In the genomic region with DNA sequence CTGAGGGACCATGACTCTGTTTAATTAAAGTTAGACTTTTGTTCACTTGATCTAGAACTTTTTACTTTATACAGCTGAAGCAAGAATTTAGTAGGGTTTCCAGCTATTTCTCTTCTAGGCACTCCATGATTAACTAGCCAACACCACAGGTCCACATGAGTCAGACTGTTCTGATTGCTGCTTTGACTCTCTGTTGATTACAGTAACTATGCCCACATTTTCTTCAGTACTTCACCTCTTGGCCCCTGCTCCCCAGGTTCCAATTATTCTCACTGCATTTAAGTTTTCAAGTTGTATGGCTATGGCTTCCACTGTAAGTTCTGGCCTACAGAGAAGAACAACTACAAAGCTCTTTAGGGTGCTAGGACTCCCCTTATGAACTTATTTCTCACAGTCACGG, we compare ENCODE assay signal across 23 cellular contexts.
DNase-seq lines count a peak whose midpoint lies in the region; ATAC-seq, FAIRE-seq and TF ChIP-seq lines count a peak whose summit lies in the region.
"Had no signal": no experiment of that assay in that cellular context is flagged by ENCODE, and none has a peak within 500 bp of the region (broad histone marks: within the 10 kb centered on the region; RNA-seq: fewer than 3 reads in every experiment).

No MANE protein-coding gene starts in this region.

- H3K4me3 ChIP-seq in astrocyte (ENCODE audit: insufficient read depth, low read depth, low read length) (no peak overlapping the region), epithelial cell of esophagus (ENCODE audit: low read length) (no peak overlapping the region), heart left ventricle (no peak overlapping the region)
- H3K4me3 ChIP-seq: A549, GM23338, HAP-1 had no signal

- H3K27me3 Mint-ChIP-seq in astrocyte (ENCODE audit: low read depth, unreplicated experiment) = no peaks in the 10 kb centered on the region
- H3K27me3 Mint-ChIP-seq: CD4-positive, alpha-beta memory T cell had no signal

- H3K27ac Mint-ChIP-seq in astrocyte (ENCODE audit: unreplicated experiment) = peak overlapping the region; percentile 12
- H3K27ac Mint-ChIP-seq: CD4-positive, alpha-beta memory T cell; GM23338; HFFc6 had no signal

- H3K4me1 ChIP-seq in astrocyte (ENCODE audit: insufficient read depth, low read length) (no peaks in the 10 kb centered on the region), heart left ventricle (no peaks in the 10 kb centered on the region)
- H3K4me1 ChIP-seq: HAP-1 had no signal

- intact Hi-C loops in heart left ventricle (cut with DNase I) = no loop called here

- H3K9ac ChIP-seq in astrocyte (ENCODE audit: low read length) = no peak overlapping the region
- H3K9ac ChIP-seq: SK-N-SH had no signal

- no peak overlapping the region for H3K27ac ChIP-seq in astrocyte (ENCODE audit: low read depth, low read length)
- H3K27ac ChIP-seq in heart left ventricle = no peak overlapping the region
- H3K27ac ChIP-seq: A549 had no signal

- no peak overlapping the region for H2AFZ ChIP-seq in astrocyte (ENCODE audit: low read depth, low read length)
- H2AFZ ChIP-seq: GM23338 had no signal

- no peaks in the 10 kb centered on the region for H3K36me3 Mint-ChIP-seq in astrocyte (ENCODE audit: low read depth, unreplicated experiment)
- H3K36me3 Mint-ChIP-seq: CD4-positive, alpha-beta memory T cell had no signal

- no peak for FAIRE-seq in astrocyte (lab: Jason Lieb, UNC)
- FAIRE-seq: A549, GM18507 had no signal

- H3K4me3 Mint-ChIP-seq in astrocyte (ENCODE audit: unreplicated experiment) = no peak overlapping the region
- H3K4me3 Mint-ChIP-seq: CD4-positive, alpha-beta memory T cell; GM23338; HFFc6 had no signal

- DNase-seq in NCI-H226 (peak; percentile 35), astrocyte (ENCODE audit: low read depth) (peak; percentile 43), epithelial cell of esophagus (ENCODE audit: low read depth) (peak; percentile 36), renal cortical epithelial cell (ENCODE audit: low read depth) (peak; percentile 94), heart left ventricle (no peak), NCI-H2171 treated with DMSO at 0.1 percent for 48 hours (lab: John Stamatoyannopoulos, UW) (no peak)
- DNase-seq: C1 segment of cervical spinal cord; CD4-positive, alpha-beta memory T cell; COR-L47; DMS53; HFFc6; KBM-7; NCI-H2029; NCI-H510A; NCI-H69; SIG-M5; SK-N-SH had no signal

- H3K79me2 ChIP-seq in astrocyte (ENCODE audit: insufficient read depth, low read length) = no peaks in the 10 kb centered on the region

- no peak overlapping the region for H3K4me2 ChIP-seq in astrocyte (ENCODE audit: low read length)
- H3K4me2 ChIP-seq: A549, GM23338, SK-N-SH had no signal

- no peaks in the 10 kb centered on the region for H4K20me1 ChIP-seq in astrocyte (ENCODE audit: insufficient read depth, low read length)

- no peak for TF ChIP-seq POLR2A in heart left ventricle (IDR thresholded peaks at IDR 0.05)

- H3K27me3 ChIP-seq in astrocyte (ENCODE audit: insufficient read depth, low read length) (no peaks in the 10 kb centered on the region), heart left ventricle (no peaks in the 10 kb centered on the region)

- ATAC-seq in heart left ventricle (no peak), GM21737 (IDR thresholded peaks at IDR 0.05; ENCODE audit: unreplicated experiment) (no peak)
- ATAC-seq: A549, GM23338, Panc1 had no signal

- 82 to 97% (median 95%) methylated on average over 1 of the region's 1 CpG for WGBS in heart left ventricle, 4 donors

- no peaks in the 10 kb centered on the region for H3K9me3 ChIP-seq in astrocyte (ENCODE audit: insufficient read depth, low read depth, low read length)
- H3K9me3 ChIP-seq in heart left ventricle = no peaks in the 10 kb centered on the region
- H3K9me3 ChIP-seq: A549, HAP-1, SK-N-SH had no signal

- peaks cover 8% of the 10 kb centered on the region for H3K9me3 Mint-ChIP-seq in astrocyte (ENCODE audit: unreplicated experiment)
- H3K9me3 Mint-ChIP-seq: HFFc6 had no signal

- TF ChIP-seq CTCF in astrocyte (IDR thresholded peaks at IDR 0.05; ENCODE audit: insufficient read depth, low read depth, low read length) (no peak), epithelial cell of esophagus (IDR thresholded peaks at IDR 0.05; ENCODE audit: insufficient read depth, low read depth, low read length, missing control alignments) (no peak), heart left ventricle (IDR thresholded peaks at IDR 0.05) (no peak)

- H3K36me3 ChIP-seq in astrocyte (ENCODE audit: insufficient read depth, low read length) (no peaks in the 10 kb centered on the region), heart left ventricle (no peaks in the 10 kb centered on the region)
- H3K36me3 ChIP-seq: HAP-1 had no signal

- peaks cover 12% of the 10 kb centered on the region for H3K4me1 Mint-ChIP-seq in astrocyte (ENCODE audit: low read depth, unreplicated experiment)
- H3K4me1 Mint-ChIP-seq: CD4-positive, alpha-beta memory T cell; GM23338 had no signal

Comparison
In these comparisons a context has a peak if more than half of its experiments do, and no peak if none do; other contexts are left out.
1. DNase-seq: peak in NCI-H226 (single experiment), astrocyte (single experiment), epithelial cell of esophagus (single experiment) and renal cortical epithelial cell (single experiment); none in heart left ventricle (0 of 5) and NCI-H2171 treated with DMSO at 0.1 percent for 48 hours (single experiment).